In genomic region chr6:52497652-52498408, GRCh38 we compare ENCODE assay signal across 8 cellular contexts.
DNase-seq lines count a peak whose midpoint lies in the region; ATAC-seq, FAIRE-seq and TF ChIP-seq lines count a peak whose summit lies in the region.

No MANE protein-coding gene starts in this region.

- peaks cover 0 to 14% (median 0%) of the 10 kb centered on the region in 3 donors for H3K36me3 ChIP-seq in esophagus squamous epithelium

- peaks cover 53% of the 10 kb centered on the region for H3K36me3 Mint-ChIP-seq in dendritic cell treated with granulocyte-macrophage colony-stimulating factor and Interleukin-4, amounts not matched to agents 40 ng/mL and 50 ng/mL, for 4 days (ENCODE audit: low read depth)

- peaks cover 0 to 36% (median 0%) of the 10 kb centered on the region in 4 donors for H3K27me3 ChIP-seq in esophagus squamous epithelium

- peak; percentile 90 for FAIRE-seq in GM12891 (lab: Jason Lieb, UNC)

- peaks cover 7% of the 10 kb centered on the region for H3K9me3 Mint-ChIP-seq in dendritic cell treated with granulocyte-macrophage colony-stimulating factor and Interleukin-4, amounts not matched to agents 40 ng/mL and 50 ng/mL, for 4 days

- intact Hi-C loops in dendritic cell treated with granulocyte-macrophage colony-stimulating factor and Interleukin-4, amounts not matched to agents 40 ng/mL and 50 ng/mL, for 4 days (cut with micrococcal nuclease): loop anchor here (10.0 kb wide), 1 partner anchor 167 kb away; no protein-coding TSS in a partner anchor
- intact Hi-C loops in esophagus squamous epithelium (cut with DNase I): no loop called here

- peaks cover 38% of the 10 kb centered on the region for H3K4me1 Mint-ChIP-seq in dendritic cell treated with granulocyte-macrophage colony-stimulating factor and Interleukin-4, amounts not matched to agents 40 ng/mL and 50 ng/mL, for 4 days (ENCODE audit: low read depth)

- no peak overlapping the region for H3K4me3 ChIP-seq in esophagus squamous epithelium

- no peaks in the 10 kb centered on the region for H3K9me3 ChIP-seq in esophagus squamous epithelium

- no peaks in the 10 kb centered on the region for H3K27me3 Mint-ChIP-seq in dendritic cell treated with granulocyte-macrophage colony-stimulating factor and Interleukin-4, amounts not matched to agents 40 ng/mL and 50 ng/mL, for 4 days

- peak; percentile 70 for ATAC-seq in GM21737 (IDR thresholded peaks at IDR 0.05; ENCODE audit: unreplicated experiment)

- WGBS in esophagus squamous epithelium, 2 donors: 63 to 77% methylated on average over 14 of the region's 14 CpGs

- DNase-seq in GM12891 (ENCODE audit: insufficient read length, low spot score) (no peak), NAMALWA (ENCODE audit: low spot score) (peak; percentile 60), esophagus squamous epithelium (lab: John Stamatoyannopoulos, UW) (no peak), NCI-H226 (no peak), GM03348 (ENCODE audit: low spot score) (no peak)
- no peak for DNase-seq in activated CD8-positive, alpha-beta memory T cell treated with anti-CD3 and anti-CD28 coated beads, Interleukin-2, amount 50 U/mL, for 4 hours

- H3K4me3 Mint-ChIP-seq in dendritic cell treated with granulocyte-macrophage colony-stimulating factor and Interleukin-4, amounts not matched to agents 40 ng/mL and 50 ng/mL, for 4 days: no peak overlapping the region

- peak overlapping the region; percentile 9 for H3K27ac Mint-ChIP-seq in dendritic cell treated with granulocyte-macrophage colony-stimulating factor and Interleukin-4, amounts not matched to agents 40 ng/mL and 50 ng/mL, for 4 days

- peak overlapping the region in 1 of 4 donors; percentile 60 for H3K27ac ChIP-seq in esophagus squamous epithelium

- no peak for TF ChIP-seq CTCF in esophagus squamous epithelium (IDR thresholded peaks at IDR 0.05)

- no peak; the same call in 1 of the 2 replicates for TF ChIP-seq POLR2A in GM12891 (IDR thresholded peaks at IDR 0.05; ENCODE audit: low read depth, low read length)
- no peak for TF ChIP-seq POLR2A in esophagus squamous epithelium (IDR thresholded peaks at IDR 0.05)

- H3K4me1 ChIP-seq in esophagus squamous epithelium: peaks cover 0 to 29% (median 11%) of the 10 kb centered on the region in 3 donors

TF ChIP-seq in GM12891, 5 proteins besides CTCF, POLR2A, EP300 and RAD21:
- no peak for TF ChIP-seq PAX5 (IDR thresholded peaks at IDR 0.05; ENCODE audit: insufficient read depth, low read length, severe bottlenecking)
- TF ChIP-seq POU2F2 (IDR thresholded peaks at IDR 0.05; ENCODE audit: low read depth, low read length): peak; percentile 71; the same call in 1 of the 2 replicates
- TF ChIP-seq SPI1 (IDR thresholded peaks at IDR 0.05; ENCODE audit: low read depth, low read length): peak; percentile 97
